In the genomic region with DNA sequence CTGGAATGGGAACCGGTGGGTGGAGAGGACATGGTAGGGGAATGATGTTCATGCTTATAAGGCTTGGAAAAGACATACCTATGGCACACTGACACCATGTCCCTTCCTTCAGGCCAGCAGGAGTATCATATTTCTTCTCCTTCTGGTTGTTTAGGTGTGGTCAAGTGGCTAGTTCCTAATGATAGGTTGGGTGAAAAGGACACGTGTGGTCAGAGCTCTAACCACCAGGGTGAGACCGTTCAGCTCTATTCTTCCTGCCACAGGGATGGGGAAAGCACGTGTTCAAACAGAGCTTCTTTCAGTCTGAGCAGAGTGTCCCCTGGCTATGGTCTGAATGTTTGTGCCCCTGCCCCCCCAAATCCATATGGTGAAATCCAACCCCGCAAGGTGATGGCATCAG, we compare ENCODE assay signal across 15 cellular contexts.
"Had no signal": no experiment of that assay in that cellular context is flagged by ENCODE, and none has a peak within 500 bp of the region (broad histone marks: within the 10 kb centered on the region; RNA-seq: fewer than 3 reads in every experiment).

No MANE protein-coding gene starts in this region.

- H3K27ac ChIP-seq: foreskin keratinocyte, hepatocyte, pancreas had no signal

- DNase-seq: dermis blood vessel endothelial cell; endodermal cell; erythroblast; foreskin keratinocyte; head of caudate nucleus; kidney; mesendoderm; naive B cell; occipital lobe; pancreas; right cardiac atrium; stimulated activated CD4-positive, alpha-beta T cell treated with anti-CD3 and anti-CD28 coated beads, Interleukin-2, amount 100 ng/mL, for 48 hours; stimulated activated naive CD4-positive, alpha-beta T cell treated with Interleukin-2 at 50 U/mL for 16 hours had no signal

- ATAC-seq: foreskin keratinocyte, pancreas, right cardiac atrium had no signal

- H3K4me1 ChIP-seq: foreskin keratinocyte, pancreas had no signal

- H2AFZ ChIP-seq: hepatocyte had no signal

- H3K4me2 ChIP-seq: hepatocyte, smooth muscle cell had no signal

- H3K36me3 ChIP-seq: pancreas had no signal

- H3K27me3 ChIP-seq: foreskin keratinocyte, hepatocyte, pancreas had no signal

- H3K9me3 ChIP-seq: pancreas had no signal

- H3K4me3 ChIP-seq: hepatocyte, pancreas, smooth muscle cell had no signal

- H3K79me2 ChIP-seq: hepatocyte had no signal
